Comparison of ENCODE assay signal across 1 cellular context in the genomic region with DNA sequence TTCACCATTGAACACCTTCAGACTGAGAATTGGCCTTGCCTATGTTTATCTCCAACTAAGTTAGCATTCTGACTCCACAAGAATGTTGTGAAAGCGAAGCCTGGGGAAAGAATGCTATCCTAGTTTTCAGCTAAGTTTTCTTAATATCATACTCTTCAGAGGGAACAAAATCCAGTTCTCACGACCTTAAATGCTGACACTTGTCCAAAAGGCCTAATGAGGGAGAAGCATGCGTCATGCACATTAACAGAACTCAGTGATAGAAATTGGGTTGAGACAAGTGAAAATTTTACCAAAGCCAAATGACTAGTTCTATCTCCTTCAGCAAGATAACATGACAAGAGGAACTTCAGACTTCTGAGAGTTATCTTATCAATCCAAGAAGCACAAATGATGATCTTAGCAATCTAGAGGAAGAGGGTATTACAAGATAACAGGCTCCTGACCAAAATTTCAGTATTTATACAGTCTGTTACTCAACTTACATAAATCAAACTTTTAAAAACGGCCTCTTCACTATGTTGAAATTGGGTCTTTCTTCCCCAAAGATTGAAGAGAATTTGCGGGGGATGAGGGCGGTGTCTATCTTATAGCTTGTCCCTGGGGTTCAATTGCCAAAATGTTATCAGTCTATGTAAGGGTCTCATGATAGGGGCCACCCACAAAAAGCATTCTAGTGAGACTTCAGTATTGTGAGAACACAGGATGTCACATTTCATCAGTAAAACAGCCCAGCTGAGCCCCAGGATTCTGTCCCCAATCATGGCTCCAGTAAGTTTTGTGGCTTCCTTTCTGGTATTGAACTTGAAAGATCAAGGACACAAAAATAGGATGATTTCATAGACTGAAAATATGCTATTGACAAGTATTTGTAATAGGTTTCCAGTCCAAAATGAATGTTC.
TF ChIP-seq lines count a peak whose summit lies in the region.

No MANE protein-coding gene starts in this region.

TF ChIP-seq in GM23338, 12 proteins besides CTCF, POLR2A, EP300 and RAD21:
- TF ChIP-seq, protein P1, sequence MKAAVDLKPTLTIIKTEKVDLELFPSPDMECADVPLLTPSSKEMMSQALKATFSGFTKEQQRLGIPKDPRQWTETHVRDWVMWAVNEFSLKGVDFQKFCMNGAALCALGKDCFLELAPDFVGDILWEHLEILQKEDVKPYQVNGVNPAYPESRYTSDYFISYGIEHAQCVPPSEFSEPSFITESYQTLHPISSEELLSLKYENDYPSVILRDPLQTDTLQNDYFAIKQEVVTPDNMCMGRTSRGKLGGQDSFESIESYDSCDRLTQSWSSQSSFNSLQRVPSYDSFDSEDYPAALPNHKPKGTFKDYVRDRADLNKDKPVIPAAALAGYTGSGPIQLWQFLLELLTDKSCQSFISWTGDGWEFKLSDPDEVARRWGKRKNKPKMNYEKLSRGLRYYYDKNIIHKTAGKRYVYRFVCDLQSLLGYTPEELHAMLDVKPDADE (IDR thresholded peaks at IDR 0.05), result no peak
- TF ChIP-seq CREB1 (CRISPR knock-in tag; IDR thresholded peaks at IDR 0.05; ENCODE audit: low read depth) (no peak), EZH2phosphoT487 (IDR thresholded peaks at IDR 0.05; ENCODE audit: unreplicated experiment) (no peak), JUNB (IDR thresholded peaks at IDR 0.05; ENCODE audit: unreplicated experiment) (no peak), EZH2 (IDR thresholded peaks at IDR 0.05; ENCODE audit: low read depth, unreplicated experiment) (no peak), NANOG (IDR thresholded peaks at IDR 0.05; ENCODE audit: borderline replicate concordance) (no peak), STAT1 (IDR thresholded peaks at IDR 0.05; ENCODE audit: unreplicated experiment) (no peak), ZNF331 (CRISPR knock-in tag; IDR thresholded peaks at IDR 0.05; ENCODE audit: low read depth) (no peak), ZNF114 (CRISPR knock-in tag; IDR thresholded peaks at IDR 0.05) (no peak), POLR2AphosphoS5 (IDR thresholded peaks at IDR 0.05; ENCODE audit: low read depth) (no peak)
- TF ChIP-seq, protein P2, sequence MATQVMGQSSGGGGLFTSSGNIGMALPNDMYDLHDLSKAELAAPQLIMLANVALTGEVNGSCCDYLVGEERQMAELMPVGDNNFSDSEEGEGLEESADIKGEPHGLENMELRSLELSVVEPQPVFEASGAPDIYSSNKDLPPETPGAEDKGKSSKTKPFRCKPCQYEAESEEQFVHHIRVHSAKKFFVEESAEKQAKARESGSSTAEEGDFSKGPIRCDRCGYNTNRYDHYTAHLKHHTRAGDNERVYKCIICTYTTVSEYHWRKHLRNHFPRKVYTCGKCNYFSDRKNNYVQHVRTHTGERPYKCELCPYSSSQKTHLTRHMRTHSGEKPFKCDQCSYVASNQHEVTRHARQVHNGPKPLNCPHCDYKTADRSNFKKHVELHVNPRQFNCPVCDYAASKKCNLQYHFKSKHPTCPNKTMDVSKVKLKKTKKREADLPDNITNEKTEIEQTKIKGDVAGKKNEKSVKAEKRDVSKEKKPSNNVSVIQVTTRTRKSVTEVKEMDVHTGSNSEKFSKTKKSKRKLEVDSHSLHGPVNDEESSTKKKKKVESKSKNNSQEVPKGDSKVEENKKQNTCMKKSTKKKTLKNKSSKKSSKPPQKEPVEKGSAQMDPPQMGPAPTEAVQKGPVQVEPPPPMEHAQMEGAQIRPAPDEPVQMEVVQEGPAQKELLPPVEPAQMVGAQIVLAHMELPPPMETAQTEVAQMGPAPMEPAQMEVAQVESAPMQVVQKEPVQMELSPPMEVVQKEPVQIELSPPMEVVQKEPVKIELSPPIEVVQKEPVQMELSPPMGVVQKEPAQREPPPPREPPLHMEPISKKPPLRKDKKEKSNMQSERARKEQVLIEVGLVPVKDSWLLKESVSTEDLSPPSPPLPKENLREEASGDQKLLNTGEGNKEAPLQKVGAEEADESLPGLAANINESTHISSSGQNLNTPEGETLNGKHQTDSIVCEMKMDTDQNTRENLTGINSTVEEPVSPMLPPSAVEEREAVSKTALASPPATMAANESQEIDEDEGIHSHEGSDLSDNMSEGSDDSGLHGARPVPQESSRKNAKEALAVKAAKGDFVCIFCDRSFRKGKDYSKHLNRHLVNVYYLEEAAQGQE (IDR thresholded peaks at IDR 0.05; ENCODE audit: unreplicated experiment), result no peak
- TF ChIP-seq, protein P3, sequence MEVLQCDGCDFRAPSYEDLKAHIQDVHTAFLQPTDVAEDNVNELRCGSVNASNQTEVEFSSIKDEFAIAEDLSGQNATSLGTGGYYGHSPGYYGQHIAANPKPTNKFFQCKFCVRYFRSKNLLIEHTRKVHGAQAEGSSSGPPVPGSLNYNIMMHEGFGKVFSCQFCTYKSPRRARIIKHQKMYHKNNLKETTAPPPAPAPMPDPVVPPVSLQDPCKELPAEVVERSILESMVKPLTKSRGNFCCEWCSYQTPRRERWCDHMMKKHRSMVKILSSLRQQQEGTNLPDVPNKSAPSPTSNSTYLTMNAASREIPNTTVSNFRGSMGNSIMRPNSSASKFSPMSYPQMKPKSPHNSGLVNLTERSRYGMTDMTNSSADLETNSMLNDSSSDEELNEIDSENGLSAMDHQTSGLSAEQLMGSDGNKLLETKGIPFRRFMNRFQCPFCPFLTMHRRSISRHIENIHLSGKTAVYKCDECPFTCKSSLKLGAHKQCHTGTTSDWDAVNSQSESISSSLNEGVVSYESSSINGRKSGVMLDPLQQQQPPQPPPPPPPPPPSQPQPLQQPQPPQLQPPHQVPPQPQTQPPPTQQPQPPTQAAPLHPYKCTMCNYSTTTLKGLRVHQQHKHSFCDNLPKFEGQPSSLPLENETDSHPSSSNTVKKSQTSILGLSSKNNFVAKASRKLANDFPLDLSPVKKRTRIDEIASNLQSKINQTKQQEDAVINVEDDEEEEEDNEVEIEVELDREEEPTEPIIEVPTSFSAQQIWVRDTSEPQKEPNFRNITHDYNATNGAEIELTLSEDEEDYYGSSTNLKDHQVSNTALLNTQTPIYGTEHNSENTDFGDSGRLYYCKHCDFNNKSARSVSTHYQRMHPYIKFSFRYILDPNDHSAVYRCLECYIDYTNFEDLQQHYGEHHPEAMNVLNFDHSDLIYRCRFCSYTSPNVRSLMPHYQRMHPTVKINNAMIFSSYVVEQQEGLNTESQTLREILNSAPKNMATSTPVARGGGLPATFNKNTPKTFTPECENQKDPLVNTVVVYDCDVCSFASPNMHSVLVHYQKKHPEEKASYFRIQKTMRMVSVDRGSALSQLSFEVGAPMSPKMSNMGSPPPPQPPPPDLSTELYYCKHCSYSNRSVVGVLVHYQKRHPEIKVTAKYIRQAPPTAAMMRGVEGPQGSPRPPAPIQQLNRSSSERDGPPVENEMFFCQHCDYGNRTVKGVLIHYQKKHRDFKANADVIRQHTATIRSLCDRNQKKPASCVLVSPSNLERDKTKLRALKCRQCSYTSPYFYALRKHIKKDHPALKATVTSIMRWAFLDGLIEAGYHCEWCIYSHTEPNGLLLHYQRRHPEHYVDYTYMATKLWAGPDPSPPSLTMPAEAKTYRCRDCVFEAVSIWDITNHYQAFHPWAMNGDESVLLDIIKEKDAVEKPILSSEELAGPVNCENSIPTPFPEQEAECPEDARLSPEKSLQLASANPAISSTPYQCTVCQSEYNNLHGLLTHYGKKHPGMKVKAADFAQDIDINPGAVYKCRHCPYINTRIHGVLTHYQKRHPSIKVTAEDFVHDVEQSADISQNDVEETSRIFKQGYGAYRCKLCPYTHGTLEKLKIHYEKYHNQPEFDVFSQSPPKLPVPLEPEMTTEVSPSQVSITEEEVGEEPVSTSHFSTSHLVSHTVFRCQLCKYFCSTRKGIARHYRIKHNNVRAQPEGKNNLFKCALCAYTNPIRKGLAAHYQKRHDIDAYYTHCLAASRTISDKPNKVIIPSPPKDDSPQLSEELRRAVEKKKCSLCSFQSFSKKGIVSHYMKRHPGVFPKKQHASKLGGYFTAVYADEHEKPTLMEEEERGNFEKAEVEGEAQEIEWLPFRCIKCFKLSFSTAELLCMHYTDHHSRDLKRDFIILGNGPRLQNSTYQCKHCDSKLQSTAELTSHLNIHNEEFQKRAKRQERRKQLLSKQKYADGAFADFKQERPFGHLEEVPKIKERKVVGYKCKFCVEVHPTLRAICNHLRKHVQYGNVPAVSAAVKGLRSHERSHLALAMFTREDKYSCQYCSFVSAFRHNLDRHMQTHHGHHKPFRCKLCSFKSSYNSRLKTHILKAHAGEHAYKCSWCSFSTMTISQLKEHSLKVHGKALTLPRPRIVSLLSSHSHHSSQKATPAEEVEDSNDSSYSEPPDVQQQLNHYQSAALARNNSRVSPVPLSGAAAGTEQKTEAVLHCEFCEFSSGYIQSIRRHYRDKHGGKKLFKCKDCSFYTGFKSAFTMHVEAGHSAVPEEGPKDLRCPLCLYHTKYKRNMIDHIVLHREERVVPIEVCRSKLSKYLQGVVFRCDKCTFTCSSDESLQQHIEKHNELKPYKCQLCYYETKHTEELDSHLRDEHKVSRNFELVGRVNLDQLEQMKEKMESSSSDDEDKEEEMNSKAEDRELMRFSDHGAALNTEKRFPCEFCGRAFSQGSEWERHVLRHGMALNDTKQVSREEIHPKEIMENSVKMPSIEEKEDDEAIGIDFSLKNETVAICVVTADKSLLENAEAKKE (CRISPR knock-in tag; IDR thresholded peaks at IDR 0.05), result no peak
TF ChIP-seq in GM23338: peak in this region for 0.
